1 cellular context compared by ENCODE assay signal in genomic region chr10:22760025-22760424, GRCh38.
TF ChIP-seq lines count a peak whose summit lies in the region.

No MANE protein-coding gene starts in this region.

TF ChIP-seq in HepG2, 621 proteins besides CTCF, POLR2A, EP300 and RAD21 (continued from another document and continues in another):
- TF ChIP-seq THAP9 (CRISPR knock-in tag; IDR thresholded peaks at IDR 0.05; ENCODE audit: borderline replicate concordance) (no peak), ZHX1 (CRISPR knock-in tag; IDR thresholded peaks at IDR 0.05; ENCODE audit: low read depth) (no peak), NCOR1 (IDR thresholded peaks at IDR 0.05; ENCODE audit: borderline replicate concordance, low read length) (no peak), ZNF569 (CRISPR knock-in tag; IDR thresholded peaks at IDR 0.05; ENCODE audit: borderline replicate concordance) (no peak), ZHX2 (IDR thresholded peaks at IDR 0.05; ENCODE audit: low read depth) (no peak), ZHX2 (CRISPR knock-in tag; IDR thresholded peaks at IDR 0.05; ENCODE audit: borderline replicate concordance) (no peak), ZNF629 (CRISPR knock-in tag; conservative IDR thresholded peaks at IDR 0.05) (peak; percentile 52), ZNF878 (CRISPR knock-in tag; IDR thresholded peaks at IDR 0.05) (no peak), ZNF781 (CRISPR knock-in tag; IDR thresholded peaks at IDR 0.05; ENCODE audit: borderline replicate concordance, not compliant biosample characterization) (no peak), ZNF432 (CRISPR knock-in tag; IDR thresholded peaks at IDR 0.05; ENCODE audit: borderline replicate concordance) (no peak), NCOA2 (CRISPR knock-in tag; IDR thresholded peaks at IDR 0.05) (peak; percentile 34; the same call in 1 of the 2 replicates), NR2F2 (IDR thresholded peaks at IDR 0.05; ENCODE audit: borderline replicate concordance, low read depth) (peak; percentile 53; the same call in 1 of the 2 replicates), MEIS2 (CRISPR knock-in tag; IDR thresholded peaks at IDR 0.05) (no peak), POLR2G (IDR thresholded peaks at IDR 0.05; ENCODE audit: low read depth, low read length) (no peak), NR2F6 (IDR thresholded peaks at IDR 0.05) (peak; percentile 79; the same call in 1 of the 2 replicates), NR2F6 (CRISPR knock-in tag; IDR thresholded peaks at IDR 0.05) (peak; percentile 53), CREB1 (IDR thresholded peaks at IDR 0.05) (no peak), CREB1 (CRISPR knock-in tag; IDR thresholded peaks at IDR 0.05) (no peak), ZBTB40 (IDR thresholded peaks at IDR 0.05) (no peak), ZBTB40 (CRISPR knock-in tag; IDR thresholded peaks at IDR 0.05) (no peak), U2AF1 (optimal IDR thresholded peaks at IDR 0.05; ENCODE audit: low read depth, low read length) (no peak), MXD1 (CRISPR knock-in tag; IDR thresholded peaks at IDR 0.05) (no peak), ZFAT (CRISPR knock-in tag; conservative IDR thresholded peaks at IDR 0.05) (no peak), TCF7 (IDR thresholded peaks at IDR 0.05; ENCODE audit: low read depth) (peak; percentile 30; the same call in 1 of the 2 replicates), NFYB (CRISPR knock-in tag; IDR thresholded peaks at IDR 0.05) (no peak), ZSCAN5A (CRISPR knock-in tag; IDR thresholded peaks at IDR 0.05; ENCODE audit: borderline replicate concordance) (no peak), ZMAT3 (CRISPR knock-in tag; conservative IDR thresholded peaks at IDR 0.05) (no peak), ZNF7 (CRISPR knock-in tag; IDR thresholded peaks at IDR 0.05) (no peak), ZNF256 (CRISPR knock-in tag; conservative IDR thresholded peaks at IDR 0.05) (no peak), ZNF615 (CRISPR knock-in tag; IDR thresholded peaks at IDR 0.05; ENCODE audit: borderline replicate concordance) (no peak)
